Comparison of ENCODE assay signal across 15 cellular contexts in the genomic region with DNA sequence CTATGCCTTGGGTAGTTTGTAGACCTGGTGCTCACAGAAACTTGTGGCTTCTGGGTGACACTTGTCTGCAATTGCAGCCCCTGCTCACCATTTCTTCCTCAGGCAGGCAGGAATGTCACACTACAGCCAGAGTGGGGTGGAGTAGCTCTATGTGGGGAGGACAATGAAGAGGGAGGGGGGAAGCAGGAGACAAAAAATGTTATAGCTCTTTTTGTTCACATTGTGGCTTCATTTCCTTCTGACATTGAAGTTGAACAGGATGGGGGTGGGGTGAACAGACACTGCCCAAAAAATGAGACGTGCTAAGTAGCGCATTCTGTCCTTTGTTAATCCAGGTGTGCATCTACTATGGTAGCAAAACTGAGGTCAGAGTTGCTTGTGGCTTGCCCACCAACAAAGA. TPM values are rescaled to one million over a fixed set of nuclear protein-coding genes. Genes with fewer than 3 reads are reported as not detected.
DNase-seq lines count a peak whose midpoint lies in the region; TF ChIP-seq lines count a peak whose summit lies in the region.
"Had no signal": no experiment of that assay in that cellular context is flagged by ENCODE, and none has a peak within 500 bp of the region (broad histone marks: within the 10 kb centered on the region; RNA-seq: fewer than 3 reads in every experiment).

A gene with protein sequence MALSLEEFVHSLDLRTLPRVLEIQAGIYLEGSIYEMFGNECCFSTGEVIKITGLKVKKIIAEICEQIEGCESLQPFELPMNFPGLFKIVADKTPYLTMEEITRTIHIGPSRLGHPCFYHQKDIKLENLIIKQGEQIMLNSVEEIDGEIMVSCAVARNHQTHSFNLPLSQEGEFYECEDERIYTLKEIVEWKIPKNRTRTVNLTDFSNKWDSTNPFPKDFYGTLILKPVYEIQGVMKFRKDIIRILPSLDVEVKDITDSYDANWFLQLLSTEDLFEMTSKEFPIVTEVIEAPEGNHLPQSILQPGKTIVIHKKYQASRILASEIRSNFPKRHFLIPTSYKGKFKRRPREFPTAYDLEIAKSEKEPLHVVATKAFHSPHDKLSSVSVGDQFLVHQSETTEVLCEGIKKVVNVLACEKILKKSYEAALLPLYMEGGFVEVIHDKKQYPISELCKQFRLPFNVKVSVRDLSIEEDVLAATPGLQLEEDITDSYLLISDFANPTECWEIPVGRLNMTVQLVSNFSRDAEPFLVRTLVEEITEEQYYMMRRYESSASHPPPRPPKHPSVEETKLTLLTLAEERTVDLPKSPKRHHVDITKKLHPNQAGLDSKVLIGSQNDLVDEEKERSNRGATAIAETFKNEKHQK (minus strand): TSS at position 124 of the 400 bp plus-strand sequence. CDS start 126 bp downstream, outside the sequence.

- no peaks in the 10 kb centered on the region for H3K27me3 Mint-ChIP-seq in activated naive CD8-positive, alpha-beta T cell treated with anti-CD3 and anti-CD28 coated beads for 36 hours

- H3K4me1 Mint-ChIP-seq in activated naive CD8-positive, alpha-beta T cell treated with anti-CD3 and anti-CD28 coated beads for 36 hours = peaks cover 37% of the 10 kb centered on the region

- intact Hi-C loops in spleen (cut with DNase I; ENCODE audit: low total_unique reads) = no loop called here

- TF ChIP-seq CTCF in Loucy (conservative IDR thresholded peaks at IDR 0.05; ENCODE audit: low read length) (no peak; the same call in 1 of the 2 replicates), spleen (IDR thresholded peaks at IDR 0.05 in 8 of 11, conservative IDR thresholded peaks at IDR 0.05 in 3 of 11) (no peak), GM13976 (IDR thresholded peaks at IDR 0.05; ENCODE audit: borderline replicate concordance, control extremely low read depth, extremely low read depth, insufficient read depth, missing control alignments) (no peak)

- H3K4me2 ChIP-seq in Loucy (ENCODE audit: low read depth, low read length, poor library complexity, severe bottlenecking) = peak within 1 kb of the TSS; percentile 96
- H3K4me2 ChIP-seq: smooth muscle cell had no signal

- DNase-seq in activated CD4-positive, alpha-beta T cell treated with anti-CD3 and anti-CD28 coated beads, Interleukin-2, amount 50 U/mL, for 4 hours = peak; percentile 6 to 20
- peak; percentile 49 for DNase-seq in activated naive CD8-positive, alpha-beta T cell treated with anti-CD3 and anti-CD28 coated beads for 36 hours
- DNase-seq in spleen (peak; percentile 47), GM13976 (ENCODE audit: low spot score) (no peak), NCI-H1694 (lab: John Stamatoyannopoulos, UW) (no peak), epidermal melanocyte (ENCODE audit: insufficient read length, low spot score) (no peak)
- DNase-seq in activated CD4-positive, CD25-positive, alpha-beta regulatory T cell treated with anti-CD3 and anti-CD28 coated beads, Interleukin-2, amount 50 U/mL, for 72 hours = no peak
- DNase-seq: GOT3; NCI-H2029; stimulated activated CD8-positive, alpha-beta memory T cell treated with anti-CD3 and anti-CD28 coated beads, Interleukin-4, amount 100 ng/mL, for 48 hours had no signal

- TF ChIP-seq POLR2A in spleen (IDR thresholded peaks at IDR 0.05) = no peak

- H3K9me3 ChIP-seq in Loucy (ENCODE audit: insufficient read depth, low read depth, low read length) = no peaks in the 10 kb centered on the region
- H3K9me3 ChIP-seq in spleen = peaks cover 0 to 15% (median 2%) of the 10 kb centered on the region in 8 donors

- H3K79me2 ChIP-seq in Loucy (ENCODE audit: insufficient read depth, low read length) = peaks cover 48% of the 10 kb centered on the region

- peaks cover 60% of the 10 kb centered on the region for H3K4me1 ChIP-seq in Loucy (ENCODE audit: insufficient read depth, low read length, poor library complexity, severe bottlenecking)
- H3K4me1 ChIP-seq in spleen = no peaks in the 10 kb centered on the region

- H3K36me3 Mint-ChIP-seq in activated naive CD8-positive, alpha-beta T cell treated with anti-CD3 and anti-CD28 coated beads for 36 hours = peaks cover 44% of the 10 kb centered on the region

- no peaks in the 10 kb centered on the region for H3K9me2 ChIP-seq in Loucy (replicated peaks; ENCODE audit: low read depth, low read length)

- H3K4me3 Mint-ChIP-seq in activated naive CD8-positive, alpha-beta T cell treated with anti-CD3 and anti-CD28 coated beads for 36 hours = peak within 1 kb of the TSS; percentile 98

- H3K4me3 ChIP-seq in Loucy (ENCODE audit: low read length, poor library complexity, severe bottlenecking) (peak within 1 kb of the TSS; percentile 90), spleen (peak within 1 kb of the TSS in 7 of 8 donors; percentile 6 to 61 (median 24))
- H3K4me3 ChIP-seq: coronary artery, smooth muscle cell had no signal

- peak within 1 kb of the TSS; percentile 15 for H2AFZ ChIP-seq in Loucy (ENCODE audit: low read length)

- H3K27me3 ChIP-seq in Loucy (ENCODE audit: insufficient read depth, low read length, poor library complexity, severe bottlenecking) (no peaks in the 10 kb centered on the region), spleen (replicated peaks in 1 of 7) (no peaks in the 10 kb centered on the region)

- no peaks in the 10 kb centered on the region for H3F3A ChIP-seq in Loucy (ENCODE audit: low read depth)

- peaks cover 10% of the 10 kb centered on the region for H3K9me3 Mint-ChIP-seq in activated naive CD8-positive, alpha-beta T cell treated with anti-CD3 and anti-CD28 coated beads for 36 hours

- in situ Hi-C loops in GM13976 (cut with MboI; ENCODE audit: low sequenced_read_pairs, unreplicated experiment) = no loop called here

- peaks cover 6% of the 10 kb centered on the region for H4K20me1 ChIP-seq in Loucy (ENCODE audit: insufficient read depth, low read length, poor library complexity, severe bottlenecking)

- peak within 1 kb of the TSS; percentile 91 for H3K9ac ChIP-seq in Loucy (ENCODE audit: low read depth, low read length, poor library complexity, severe bottlenecking)

- WGBS in spleen, 5 donors = 48 to 73% (median 62%) methylated on average over 2 of the region's 2 CpGs

- peak within 1 kb of the TSS in 6 of 8 donors; percentile 3 to 73 (median 58) for H3K27ac ChIP-seq in spleen
- H3K27ac ChIP-seq: C4-2B, coronary artery had no signal

- peak within 1 kb of the TSS; percentile 99 for H3K27ac Mint-ChIP-seq in activated naive CD8-positive, alpha-beta T cell treated with anti-CD3 and anti-CD28 coated beads for 36 hours

- H3K36me3 ChIP-seq in Loucy (ENCODE audit: insufficient read depth, low read length) = no peaks in the 10 kb centered on the region
- no peaks in the 10 kb centered on the region for H3K36me3 ChIP-seq in spleen

RNA-seq across cellular contexts. Expression of the gene that starts here (rescaled TPM):
- 10 to 100 TPM; 48.3 to 49.7 TPM for total RNA-seq in activated naive CD8-positive, alpha-beta T cell treated with anti-CD3 and anti-CD28 coated beads for 36 hours
- total RNA-seq in spleen = 10 to 100 TPM; 10.6 to 17.8 (median 14.4) TPM
- polyA plus RNA-seq in spleen = 1 to 10 TPM in 2 of 3 donors, under 1 TPM in 1; 0.80 to 1.9 (median 1.5) TPM
- total RNA-seq: myocyte, smooth muscle cell had no signal
- polyA plus RNA-seq: smooth muscle cell had no signal

Comparison
In these comparisons a context has a peak if more than half of its experiments do, and no peak if none do; other contexts are left out.
1. DNase-seq: peak in activated CD4-positive, alpha-beta T cell treated with anti-CD3 and anti-CD28 coated beads, Interleukin-2, amount 50 U/mL, for 4 hours (2 of 2), activated naive CD8-positive, alpha-beta T cell treated with anti-CD3 and anti-CD28 coated beads for 36 hours (single experiment) and spleen (single experiment); none in GM13976 (single experiment), NCI-H1694 (single experiment), epidermal melanocyte (single experiment) and activated CD4-positive, CD25-positive, alpha-beta regulatory T cell treated with anti-CD3 and anti-CD28 coated beads, Interleukin-2, amount 50 U/mL, for 72 hours (single experiment).